ENCODE assay signal across 5 cellular contexts in the genomic region with DNA sequence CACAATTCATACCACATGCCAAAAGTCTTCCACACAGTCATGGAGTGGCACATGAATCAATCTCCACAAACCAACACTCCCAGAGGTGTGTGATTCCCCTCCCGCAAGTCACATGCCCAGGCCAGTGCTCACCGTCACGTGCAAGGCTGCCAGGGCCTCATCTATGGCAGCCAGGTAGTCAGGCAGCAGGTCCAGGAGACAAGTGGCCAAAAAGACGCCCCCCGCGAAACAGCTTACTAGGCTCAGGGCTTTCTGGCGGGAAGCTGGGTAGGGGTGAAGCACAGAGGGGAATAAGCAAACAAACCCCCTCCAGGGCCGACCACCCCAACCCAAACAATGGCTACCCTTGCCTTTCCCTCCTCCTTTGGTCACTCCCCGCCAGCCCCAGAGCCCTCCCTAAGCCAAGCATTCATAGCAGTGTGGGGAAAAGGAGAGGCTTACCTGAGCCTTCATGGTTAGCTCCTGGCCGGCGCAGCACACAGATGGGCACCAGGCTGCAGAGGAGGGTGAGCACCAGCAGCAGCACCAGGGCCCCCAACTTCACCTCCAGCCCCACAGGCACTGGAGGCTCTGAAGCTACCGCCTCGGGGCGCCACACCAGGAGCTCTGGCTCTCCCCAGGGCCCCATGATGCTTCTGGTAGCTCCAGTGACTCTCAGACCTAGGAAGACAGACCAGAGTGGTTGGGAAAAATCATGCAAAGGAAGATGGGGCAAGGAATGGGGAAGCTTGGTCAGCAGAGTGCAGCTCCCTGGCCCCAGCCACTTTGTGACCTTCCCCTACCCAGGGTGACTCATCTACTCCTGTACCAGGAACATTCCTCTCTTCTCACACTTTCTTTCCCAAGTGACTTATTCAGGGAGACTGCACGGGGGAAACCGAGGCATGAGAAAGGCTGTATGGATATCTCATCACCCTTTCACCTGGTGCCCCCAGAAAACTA. TPM values are rescaled to one million over a fixed set of nuclear protein-coding genes. Genes with fewer than 3 reads are reported as not detected.
DNase-seq lines count a peak whose midpoint lies in the region; ATAC-seq and TF ChIP-seq lines count a peak whose summit lies in the region.

No MANE protein-coding gene starts in this region.

- DNase-seq in ascending aorta (ENCODE audit: low spot score in 2 of 2) = peak in 1 of 2 donors; percentile 79
- peak; percentile 25 for DNase-seq in myocyte (ENCODE audit: low read depth)
- DNase-seq in DMS153 treated with DMSO at 0.1 percent for 48 hours (lab: John Stamatoyannopoulos, UW; ENCODE audit: unreplicated experiment) = no peak

- TF ChIP-seq CTCF in ascending aorta (IDR thresholded peaks at IDR 0.05) = no peak

- H3K27me3 ChIP-seq in HUES64 (ENCODE audit: insufficient read depth, low read length) (no peaks in the 10 kb centered on the region), ascending aorta (no peaks in the 10 kb centered on the region)

- peak overlapping the region; percentile 100 for H3K27ac ChIP-seq in HUES64 (ENCODE audit: low read depth, low read length)
- peak overlapping the region; percentile 91 to 96 for H3K27ac ChIP-seq in ascending aorta

- 11% methylated on average over 15 of the region's 16 CpGs for WGBS in HUES64

- no peak for ATAC-seq in GM21717 (IDR thresholded peaks at IDR 0.05; ENCODE audit: unreplicated experiment)

- peaks cover 27% of the 10 kb centered on the region for H3K36me3 ChIP-seq in HUES64 (ENCODE audit: insufficient read depth, low read length)
- H3K36me3 ChIP-seq in ascending aorta = peaks cover 10 to 14% of the 10 kb centered on the region in 2 donors

- H3K9me3 ChIP-seq in HUES64 (ENCODE audit: insufficient read depth, low read depth, low read length) = no peaks in the 10 kb centered on the region
- no peaks in the 10 kb centered on the region for H3K9me3 ChIP-seq in ascending aorta

- H3K4me3 ChIP-seq in HUES64 (ENCODE audit: low read length) = peak overlapping the region; percentile 94
- H3K4me3 ChIP-seq in ascending aorta = peak overlapping the region; percentile 65 to 75

- H3K4me1 ChIP-seq in HUES64 (ENCODE audit: insufficient read depth, low read length) (peaks cover 10% of the 10 kb centered on the region), ascending aorta (peaks cover 18 to 30% of the 10 kb centered on the region in 2 donors)

- intact Hi-C loops in ascending aorta (cut with DNase I) = loop anchor here (1.0 to 5.0 kb wide), 3 partner anchors 24 to 290 kb away; a partner anchor contains a TSS

- peak overlapping the region; percentile 93 for H3K9ac ChIP-seq in HUES64 (ENCODE audit: low read depth, low read length)

RNA-seq across cellular contexts. Expression of a gene that starts 1.0 kb away (rescaled TPM):
- polyA plus RNA-seq in HUES64 (2013, experiment 1 of 2) = 148 TPM
- polyA plus RNA-seq in HUES64 (2013, experiment 2 of 2) = 147 TPM
- 86.3 TPM for total RNA-seq in ascending aorta
- 64.4 and 69.9 TPM in 2 replicates for total RNA-seq in myocyte
- 92.9 TPM for polyA plus RNA-seq in myocyte (2012)

RNA-seq across cellular contexts. Expression of a gene that starts 3.9 kb away (rescaled TPM):
- polyA plus RNA-seq in HUES64 (2013, experiment 1 of 2) = 15.1 TPM
- 15.8 TPM for polyA plus RNA-seq in HUES64 (2013, experiment 2 of 2)
- total RNA-seq in ascending aorta (10.1 TPM), myocyte (8.5 and 12.3 TPM in 2 replicates)
- 23.8 TPM for polyA plus RNA-seq in myocyte (2012)

RNA-seq across cellular contexts. Expression of a gene that starts 5.3 kb away (rescaled TPM):
- polyA plus RNA-seq in HUES64 (2013, experiment 1 of 2) = 17.2 TPM
- polyA plus RNA-seq in HUES64 (2013, experiment 2 of 2) = 18.1 TPM
- 6.3 TPM for total RNA-seq in ascending aorta
- total RNA-seq in myocyte = 6.9 and 9.4 TPM in 2 replicates
- polyA plus RNA-seq in myocyte (2012) = 7.4 TPM

RNA-seq across cellular contexts. Expression of a gene that starts 15.1 kb away (rescaled TPM):
- 86.4 TPM for polyA plus RNA-seq in HUES64 (2013, experiment 1 of 2)
- polyA plus RNA-seq in HUES64 (2013, experiment 2 of 2) = 72.2 TPM
- total RNA-seq in ascending aorta (166 TPM), myocyte (162 and 217 TPM in 2 replicates)
- polyA plus RNA-seq in myocyte (2012) = 131 TPM

RNA-seq across cellular contexts. Expression of a gene that starts 15.8 kb away (rescaled TPM):
- polyA plus RNA-seq in HUES64 (2013, experiment 1 of 2) = 25.4 TPM
- 23.6 TPM for polyA plus RNA-seq in HUES64 (2013, experiment 2 of 2)
- total RNA-seq in ascending aorta (80.0 TPM), myocyte (13.2 and 19.9 TPM in 2 replicates)
- polyA plus RNA-seq in myocyte (2012) = 24.1 TPM
